Comparison of ENCODE assay signal across 8 cellular contexts in the genomic region with DNA sequence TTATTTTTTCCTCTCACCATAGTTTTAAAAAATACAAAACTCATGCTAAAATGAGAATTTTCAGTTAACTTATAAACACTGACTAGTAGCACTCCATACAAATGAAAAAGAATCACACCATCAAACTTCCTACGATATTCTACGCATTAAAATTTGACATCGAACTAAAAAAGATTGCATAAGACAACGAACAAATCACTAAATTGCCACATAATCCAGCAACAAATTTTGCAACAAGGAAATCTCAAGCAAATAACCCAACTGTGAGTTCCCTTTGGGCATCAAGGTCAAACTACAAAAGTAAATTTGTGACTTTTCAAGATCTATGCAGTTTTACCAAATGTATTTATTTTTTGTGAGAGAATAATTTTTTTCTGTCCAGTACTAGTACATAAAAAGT. TPM values are rescaled to one million over a fixed set of nuclear protein-coding genes. Genes with fewer than 3 reads are reported as not detected.
DNase-seq lines count a peak whose midpoint lies in the region; ATAC-seq and TF ChIP-seq lines count a peak whose summit lies in the region.

No MANE protein-coding gene starts in this region.

- H3K36me3 ChIP-seq in CD8-positive, alpha-beta T cell (ENCODE audit: insufficient read depth, low read length) = no peaks in the 10 kb centered on the region
- H3K36me3 ChIP-seq in neural progenitor cell = no peaks in the 10 kb centered on the region
- no peaks in the 10 kb centered on the region for H3K36me3 ChIP-seq in mesendoderm (ENCODE audit: control insufficient read depth, insufficient read depth, low read length)

- no peak overlapping the region for H3K18ac ChIP-seq in mesendoderm (ENCODE audit: low read length)

- no peak for TF ChIP-seq POLR2A in NB4 (IDR thresholded peaks at IDR 0.05; ENCODE audit: extremely low read depth, insufficient read length)

- H3K27me3 ChIP-seq in CD8-positive, alpha-beta T cell (ENCODE audit: insufficient read depth, low read length) = no peaks in the 10 kb centered on the region
- no peaks in the 10 kb centered on the region for H3K27me3 ChIP-seq in dorsolateral prefrontal cortex
- H3K27me3 ChIP-seq in neural progenitor cell = peaks cover 10% of the 10 kb centered on the region
- H3K27me3 ChIP-seq in mesendoderm (ENCODE audit: insufficient read depth, low read length, poor library complexity) = no peaks in the 10 kb centered on the region

- H4K8ac ChIP-seq in mesendoderm (ENCODE audit: low read depth, low read length) = no peak overlapping the region

- H3K79me1 ChIP-seq in mesendoderm (ENCODE audit: low read length) = peaks cover 6% of the 10 kb centered on the region

- WGBS in mesendoderm (ENCODE audit: extremely low coverage, insufficient coverage, low lambda C conversion rate) = 100% methylated on average over 4 of the region's 4 CpGs

- CTCF ChIA-PET in CD8-positive, alpha-beta T cell (lab: Charles Lee) = interaction anchor here (1.0 kb wide), 1 partner anchor 30 kb away, joined by 5 read pairs; no protein-coding TSS in a partner anchor

- H3K27ac ChIP-seq in CD8-positive, alpha-beta T cell (ENCODE audit: low read depth, low read length) = no peak overlapping the region
- H3K27ac ChIP-seq in dorsolateral prefrontal cortex (peak overlapping the region in 39 of 59 donors; percentile 47 to 100 (median 100)), neural progenitor cell (no peak overlapping the region), mesendoderm (ENCODE audit: low read depth, low read length) (no peak overlapping the region)

- H3K27me3 Mint-ChIP-seq in CD8-positive, alpha-beta T cell (ENCODE audit: low read depth) = no peaks in the 10 kb centered on the region
- H3K27me3 Mint-ChIP-seq in neural progenitor cell (ENCODE audit: insufficient read depth, low read depth) = no peaks in the 10 kb centered on the region

- no peak overlapping the region for H2BK5ac ChIP-seq in mesendoderm (ENCODE audit: low read length)

- H3K4me2 ChIP-seq in neural progenitor cell (peak overlapping the region; percentile 93), mesendoderm (ENCODE audit: low read length) (no peak overlapping the region)

- no peak for TF ChIP-seq CTCF in CD8-positive, alpha-beta T cell (IDR thresholded peaks at IDR 0.05)
- TF ChIP-seq CTCF in NB4 (IDR thresholded peaks at IDR 0.05; ENCODE audit: low read depth, low read length) (no peak), dorsolateral prefrontal cortex (IDR thresholded peaks at IDR 0.05 in 54 of 56, conservative IDR thresholded peaks at IDR 0.05 in 2 of 56; ENCODE audit: low read depth in 1 of 56, partially characterized antibody in 56 of 56) (no peak), neural progenitor cell (IDR thresholded peaks at IDR 0.05) (no peak)

- H3K9ac ChIP-seq in neural progenitor cell (no peak overlapping the region), mesendoderm (ENCODE audit: low read length) (no peak overlapping the region)

- H3K9me3 Mint-ChIP-seq in CD8-positive, alpha-beta T cell = no peaks in the 10 kb centered on the region
- no peaks in the 10 kb centered on the region for H3K9me3 Mint-ChIP-seq in neural progenitor cell

- H3K36me3 Mint-ChIP-seq in CD8-positive, alpha-beta T cell = peaks cover 17% of the 10 kb centered on the region
- peaks cover 9% of the 10 kb centered on the region for H3K36me3 Mint-ChIP-seq in neural progenitor cell

- intact Hi-C loops in CD8-positive, alpha-beta T cell (cut with DNase I, micrococcal nuclease) = loop anchor here (2.0 to 10.0 kb wide), 7 partner anchors 29 to 731 kb away; a partner anchor contains a TSS
- intact Hi-C loops in dorsolateral prefrontal cortex (cut with DNase I) = loop anchor here in 1 of 2 donors (10.0 kb wide), 1 partner anchor 139 kb away; a partner anchor contains a TSS

- no peak for DNase-seq in CD8-positive, alpha-beta T cell
- peak; percentile 68 for DNase-seq in NB4 (ENCODE audit: low read depth)
- DNase-seq in dorsolateral prefrontal cortex = no peak
- no peak for DNase-seq in neural progenitor cell (ENCODE audit: low spot score)
- no peak for DNase-seq in NCI-H82 treated with DMSO at 0.1 percent for 48 hours (lab: John Stamatoyannopoulos, UW; ENCODE audit: unreplicated experiment)
- no peak for DNase-seq in mesendoderm
- DNase-seq in central memory CD4-positive, alpha-beta T cell = no peak

- H3F3A ChIP-seq in neural progenitor cell (ENCODE audit: low read depth) = peaks cover 19% of the 10 kb centered on the region

- no peak overlapping the region for H3K4ac ChIP-seq in mesendoderm (ENCODE audit: low read depth, low read length)

- H3K4me3 ChIP-seq in CD8-positive, alpha-beta T cell (ENCODE audit: low read depth, low read length) = no peak overlapping the region
- peak overlapping the region; percentile 92 for H3K4me3 ChIP-seq in NB4 (ENCODE audit: low read depth, low read length)
- peak overlapping the region; percentile 69 to 100 (median 93) for H3K4me3 ChIP-seq in dorsolateral prefrontal cortex
- H3K4me3 ChIP-seq in neural progenitor cell = peak overlapping the region; percentile 91
- no peak overlapping the region for H3K4me3 ChIP-seq in mesendoderm (ENCODE audit: low read length)

- H3K9me3 ChIP-seq in CD8-positive, alpha-beta T cell (ENCODE audit: low read length) = no peaks in the 10 kb centered on the region
- H3K9me3 ChIP-seq in neural progenitor cell (ENCODE audit: low read depth) = no peaks in the 10 kb centered on the region

- H3K56ac ChIP-seq in mesendoderm (ENCODE audit: low read length) = no peak overlapping the region

- H3K4me1 Mint-ChIP-seq in CD8-positive, alpha-beta T cell (ENCODE audit: low read depth) = peaks cover 78% of the 10 kb centered on the region
- peaks cover 26% of the 10 kb centered on the region for H3K4me1 Mint-ChIP-seq in neural progenitor cell

- H3K4me1 ChIP-seq in CD8-positive, alpha-beta T cell (ENCODE audit: insufficient read depth, low read length) = peaks cover 50% of the 10 kb centered on the region
- peaks cover 12% of the 10 kb centered on the region for H3K4me1 ChIP-seq in neural progenitor cell
- peaks cover 5% of the 10 kb centered on the region for H3K4me1 ChIP-seq in mesendoderm (ENCODE audit: control insufficient read depth, low read depth, low read length)

- no peak overlapping the region for H4K5ac ChIP-seq in mesendoderm (ENCODE audit: low read length)

- POLR2A ChIA-PET in CD8-positive, alpha-beta T cell (lab: Charles Lee) = interaction anchor here (0.9 kb wide), 1 partner anchor 15 kb away, joined by 3 read pairs; no protein-coding TSS in a partner anchor

- peak overlapping the region; percentile 86 for H3K4me3 Mint-ChIP-seq in CD8-positive, alpha-beta T cell
- peak overlapping the region; percentile 91 for H3K4me3 Mint-ChIP-seq in neural progenitor cell

- no peak overlapping the region for H2AFZ ChIP-seq in neural progenitor cell (replicated peaks)

- H3K23ac ChIP-seq in mesendoderm (ENCODE audit: low read length) = no peak overlapping the region

- H3K27ac Mint-ChIP-seq in CD8-positive, alpha-beta T cell = no peak overlapping the region
- no peak overlapping the region for H3K27ac Mint-ChIP-seq in neural progenitor cell

- H4K20me1 ChIP-seq in neural progenitor cell (ENCODE audit: low read depth) = peaks cover 50% of the 10 kb centered on the region

- ATAC-seq in CD8-positive, alpha-beta T cell = no peak
- ATAC-seq in HG02642 (IDR thresholded peaks at IDR 0.05; ENCODE audit: poor library complexity, unreplicated experiment) = no peak

- H2AK5ac ChIP-seq in mesendoderm (ENCODE audit: low read length) = no peak overlapping the region

- H3K79me2 ChIP-seq in neural progenitor cell (ENCODE audit: low read depth) (peaks cover 59% of the 10 kb centered on the region), mesendoderm (ENCODE audit: control insufficient read depth, insufficient read depth, low read length) (peaks cover 27% of the 10 kb centered on the region)

- no peak overlapping the region for H2BK120ac ChIP-seq in mesendoderm (ENCODE audit: low read depth, low read length)

- H2BK15ac ChIP-seq in mesendoderm (replicated peaks; ENCODE audit: low read depth) = no peak overlapping the region

RNA-seq across cellular contexts. Expression of a gene that starts 1.5 kb away (rescaled TPM):
- 100 to 1,000 TPM; 126 to 137 TPM for total RNA-seq in CD8-positive, alpha-beta T cell
- total RNA-seq in dorsolateral prefrontal cortex = 10 to 100 TPM; 36.0 to 66.7 (median 51.9) TPM
- 24.5 and 27.7 TPM in 2 replicates for total RNA-seq in neural progenitor cell (ENCODE audit: low replicate concordance)
- 7.8 TPM for polyA plus RNA-seq in mesendoderm (2013, experiment 1 of 2)
- polyA plus RNA-seq in mesendoderm (2013, experiment 2 of 2) = 8.3 TPM

RNA-seq across cellular contexts. Expression of a gene that starts 32.0 kb away (rescaled TPM):
- total RNA-seq in CD8-positive, alpha-beta T cell = under 1 TPM in 1 of 2 experiments, not detected in 1; 0.33 TPM
- total RNA-seq in dorsolateral prefrontal cortex (1 to 10 TPM in 36 of 120 experiments, under 1 TPM in 37, not detected in 47; 0.22 to 3.4 (median 0.99) TPM), neural progenitor cell (ENCODE audit: low replicate concordance) (0.25 TPM in 1 of 2 replicates, not detected in the other)
- polyA plus RNA-seq in mesendoderm (2013, experiment 1 of 2) = 0.11 TPM
- polyA plus RNA-seq in mesendoderm (2013, experiment 2 of 2) = 0.15 TPM

Comparison
In these comparisons a context has a peak if more than half of its experiments do, and no peak if none do; other contexts are left out.
1. H3K27ac ChIP-seq: peak in dorsolateral prefrontal cortex (39 of 59); none in CD8-positive, alpha-beta T cell (single experiment), neural progenitor cell (single experiment) and mesendoderm (single experiment).
2. H3K4me3 ChIP-seq: peak in NB4 (single experiment), dorsolateral prefrontal cortex (59 of 59) and neural progenitor cell (single experiment); none in CD8-positive, alpha-beta T cell (single experiment) and mesendoderm (single experiment).